In the genomic region with DNA sequence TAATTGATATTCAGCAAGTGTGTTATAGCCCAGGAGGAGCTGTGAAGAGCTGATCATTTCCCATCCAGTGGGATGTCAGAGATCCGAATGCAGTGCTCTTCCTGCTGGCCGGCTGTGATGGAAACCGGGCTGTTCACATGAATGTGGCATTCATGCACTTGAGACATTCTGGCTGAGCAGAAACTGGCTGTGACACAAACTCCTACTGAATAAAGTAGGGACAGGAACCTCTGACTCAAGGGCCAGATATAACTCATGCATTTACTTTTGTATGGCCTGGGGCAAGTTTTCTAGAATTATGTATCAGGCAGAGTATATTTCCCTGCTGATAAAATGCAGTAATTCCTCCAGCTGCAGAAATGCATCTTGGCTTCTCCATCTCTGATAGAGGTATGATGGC, we compare ENCODE assay signal across 25 cellular contexts.
"Had no signal": no experiment of that assay in that cellular context is flagged by ENCODE, and none has a peak within 500 bp of the region (broad histone marks: within the 10 kb centered on the region; RNA-seq: fewer than 3 reads in every experiment).

No MANE protein-coding gene starts in this region.

- H3K4me1 ChIP-seq: left ventricle myocardium inferior, pancreas, prostate gland, suprapubic skin, tibial artery, upper lobe of right lung had no signal

- H3K9me3 ChIP-seq: left ventricle myocardium inferior, pancreas, prostate gland, suprapubic skin, thoracic aorta, tibial artery, upper lobe of right lung had no signal

- H3K36me3 ChIP-seq: left ventricle myocardium inferior, pancreas, prostate gland, suprapubic skin, thoracic aorta, tibial artery, upper lobe of right lung had no signal

- FAIRE-seq: pancreas, urothelium cell line had no signal

- H3K4me3 ChIP-seq: left ventricle myocardium inferior, lung, pancreas, prostate gland, skin epidermis, suprapubic skin, thoracic aorta, tibial artery, upper lobe of right lung had no signal

- H3K27ac ChIP-seq: left ventricle myocardium inferior, pancreas, prostate gland, skin epidermis, suprapubic skin, thoracic aorta, tibial artery, upper lobe of right lung had no signal

- ATAC-seq: naive thymus-derived CD8-positive, alpha-beta T cell; pancreas; right cardiac atrium; sciatic nerve; upper lobe of right lung had no signal

- H3K27me3 ChIP-seq: pancreas, suprapubic skin, tibial artery, upper lobe of right lung had no signal

- DNase-seq: hypothalamus; islet precursor cell; left ventricle myocardium inferior; mesenchymal stem cell; naive thymus-derived CD8-positive, alpha-beta T cell; nucleus accumbens; pancreas; posterior cingulate gyrus; retina; right cardiac atrium; stimulated activated CD4-positive, alpha-beta T cell treated with anti-CD3 and anti-CD28 coated beads, Interleukin-12 subunit alpha, Interleukin-12 subunit beta, amount 100 ng/mL, for 4 hours; stimulated activated CD4-positive, alpha-beta T cell treated with anti-CD3 and anti-CD28 coated beads, Interleukin-15, amount 100 ng/mL, for 24 hours; stimulated activated CD4-positive, alpha-beta T cell treated with anti-CD3 and anti-CD28 coated beads, Interleukin-2, amount 100 ng/mL, for 24 hours; stimulated activated CD4-positive, alpha-beta T cell treated with anti-CD3 and anti-CD28 coated beads, Interleukin-4, amount 100 ng/mL, for 1 hour; stimulated activated naive CD4-positive, alpha-beta T cell; tibial artery; trophoblast cell; upper lobe of right lung had no signal
